14 cellular contexts compared by ENCODE assay signal in genomic region chr2:190528521-190529001, GRCh38. TPM values are rescaled to one million over a fixed set of nuclear protein-coding genes. Genes with fewer than 3 reads are reported as not detected.
DNase-seq lines count a peak whose midpoint lies in the region; ATAC-seq and TF ChIP-seq lines count a peak whose summit lies in the region.
"Had no signal": no experiment of that assay in that cellular context is flagged by ENCODE, and none has a peak within 500 bp of the region (broad histone marks: within the 10 kb centered on the region; RNA-seq: fewer than 3 reads in every experiment).

No MANE protein-coding gene starts in this region.

- no peaks in the 10 kb centered on the region for H3K36me3 ChIP-seq in right atrium auricular region
- H3K36me3 ChIP-seq: neutrophil had no signal

- peaks cover 0 to 36% of the 10 kb centered on the region in 2 donors for H3K4me1 ChIP-seq in right atrium auricular region

- H3K9me3 ChIP-seq in right atrium auricular region: no peaks in the 10 kb centered on the region
- H3K9me3 ChIP-seq: neutrophil had no signal

- no peak overlapping the region for H3K27ac ChIP-seq in right atrium auricular region
- H3K27ac ChIP-seq: 22Rv1, VCaP had no signal

- no peak overlapping the region for H3K4me3 ChIP-seq in right atrium auricular region

- no peak for TF ChIP-seq CTCF in right atrium auricular region (IDR thresholded peaks at IDR 0.05)

- intact Hi-C loops in sciatic nerve (cut with DNase I): no loop called here

- DNase-seq in SIG-M5 treated with dmso at 0.1 percent for 504 hours (lab: John Stamatoyannopoulos, UW; ENCODE audit: unreplicated experiment) (peak; percentile 82), SIG-M5 (lab: John Stamatoyannopoulos, UW) (no peak), NOMO-1 treated with dmso at 0.1 percent for 144 hours (lab: John Stamatoyannopoulos, UW; ENCODE audit: unreplicated experiment) (peak; percentile 68), sciatic nerve (ENCODE audit: low spot score) (no peak), SW480 (ENCODE audit: low spot score) (no peak), right atrium auricular region (ENCODE audit: low spot score) (no peak)
- no peak for DNase-seq in activated effector memory CD4-positive, alpha-beta T cell treated with Interleukin-2 at 50 U/mL for 16 hours
- DNase-seq: activated gamma-delta T cell; NCI-H1417 treated with DMSO at 0.1 percent for 48 hours; stimulated activated CD4-positive, alpha-beta T cell treated with anti-CD3 and anti-CD28 coated beads, Interleukin-4, amount 100 ng/mL, for 24 hours had no signal

- H3K27me3 ChIP-seq in right atrium auricular region: no peaks in the 10 kb centered on the region
- H3K27me3 ChIP-seq: neutrophil had no signal

- ATAC-seq in esophagus mucosa (peak; percentile 56), sciatic nerve (peak; percentile 31)

RNA-seq across cellular contexts. Expression of gene NEMP2, which starts 6.0 kb away (rescaled TPM):
- total RNA-seq in esophagus mucosa (3.8 TPM), sciatic nerve (5.6 TPM), right atrium auricular region (1 to 10 TPM; 2.7 to 3.3 TPM)

Comparison
In these comparisons a context has a peak if more than half of its experiments do, and no peak if none do; other contexts are left out.
1. DNase-seq: peak in SIG-M5 treated with dmso at 0.1 percent for 504 hours (single experiment) and NOMO-1 treated with dmso at 0.1 percent for 144 hours (single experiment); none in SIG-M5 (single experiment), sciatic nerve (single experiment), activated effector memory CD4-positive, alpha-beta T cell treated with Interleukin-2 at 50 U/mL for 16 hours (single experiment), SW480 (single experiment) and right atrium auricular region (single experiment).